ENCODE assay signal across 15 cellular contexts in genomic region chr2:31258351-31258750, GRCh38. TPM values are rescaled to one million over a fixed set of nuclear protein-coding genes. Genes with fewer than 3 reads are reported as not detected.
A peak's percentile ranks its signal among the peaks of the same experiment; 100 is the strongest.
DNase-seq lines count a peak whose midpoint lies in the region; ATAC-seq lines count a peak whose summit lies in the region.
"Had no signal": no experiment of that assay in that cellular context is flagged by ENCODE, and none has a peak within 500 bp of the region (broad histone marks: within the 10 kb centered on the region; RNA-seq: fewer than 3 reads in every experiment).

No MANE protein-coding gene starts in this region.

- peaks cover 63% of the 10 kb centered on the region for H3K4me1 Mint-ChIP-seq in stimulated activated memory B cell treated with anti-CD40 and anti-IgM and Interleukin-4, amounts not matched to agents 10 μg/mL and 1 μg/mL and 100 μg/mL, for 72 hours
- H3K4me1 Mint-ChIP-seq: natural killer cell had no signal

- peak overlapping the region; percentile 88 for H3K27ac Mint-ChIP-seq in stimulated activated memory B cell treated with anti-CD40 and anti-IgM and Interleukin-4, amounts not matched to agents 10 μg/mL and 1 μg/mL and 100 μg/mL, for 72 hours
- H3K27ac Mint-ChIP-seq in activated naive CD4-positive, alpha-beta T cell treated with anti-CD3 and anti-CD28 coated beads, Interleukin-2, amount 50 U/mL, for 72 hours: no peak overlapping the region
- H3K27ac Mint-ChIP-seq: GM23338, natural killer cell had no signal

- H3K4me3 Mint-ChIP-seq in stimulated activated memory B cell treated with anti-CD40 and anti-IgM and Interleukin-4, amounts not matched to agents 10 μg/mL and 1 μg/mL and 100 μg/mL, for 72 hours: peak overlapping the region; percentile 75
- H3K4me3 Mint-ChIP-seq: GM23338, natural killer cell had no signal

- ATAC-seq in GM19023 (IDR thresholded peaks at IDR 0.05; ENCODE audit: unreplicated experiment) (peak; percentile 38), GM21723 (IDR thresholded peaks at IDR 0.05; ENCODE audit: unreplicated experiment) (peak; percentile 48), HG03280 (IDR thresholded peaks at IDR 0.05; ENCODE audit: unreplicated experiment) (peak; percentile 44)
- ATAC-seq in stimulated activated memory B cell treated with anti-CD40 and anti-IgM and Interleukin-4, amounts not matched to agents 10 μg/mL and 1 μg/mL and 100 μg/mL, for 72 hours: peak; percentile 73
- ATAC-seq in activated naive CD4-positive, alpha-beta T cell treated with anti-CD3 and anti-CD28 coated beads, Interleukin-2, amount 50 U/mL, for 72 hours: no peak
- ATAC-seq: GM23338, natural killer cell, PC-3 had no signal

- DNase-seq in NCI-H226 (no peak), cortex of kidney (lab: John Stamatoyannopoulos, UW) (no peak)
- DNase-seq in activated naive CD4-positive, alpha-beta T cell treated with anti-CD3 and anti-CD28 coated beads, Interleukin-2, amount 50 U/mL, for 72 hours (ENCODE audit: low spot score in 2 of 2): no peak
- DNase-seq: Calu3, caudate nucleus, natural killer cell, NCI-H2171, PC-3, sigmoid colon, testis had no signal

- H3K27me3 Mint-ChIP-seq in stimulated activated memory B cell treated with anti-CD40 and anti-IgM and Interleukin-4, amounts not matched to agents 10 μg/mL and 1 μg/mL and 100 μg/mL, for 72 hours: no peaks in the 10 kb centered on the region

- H3K36me3 Mint-ChIP-seq in stimulated activated memory B cell treated with anti-CD40 and anti-IgM and Interleukin-4, amounts not matched to agents 10 μg/mL and 1 μg/mL and 100 μg/mL, for 72 hours: peaks cover 28% of the 10 kb centered on the region
- H3K36me3 Mint-ChIP-seq in activated naive CD4-positive, alpha-beta T cell treated with anti-CD3 and anti-CD28 coated beads, Interleukin-2, amount 50 U/mL, for 72 hours: no peaks in the 10 kb centered on the region
- H3K36me3 Mint-ChIP-seq: natural killer cell had no signal

- no peaks in the 10 kb centered on the region for H3K9me3 Mint-ChIP-seq in stimulated activated memory B cell treated with anti-CD40 and anti-IgM and Interleukin-4, amounts not matched to agents 10 μg/mL and 1 μg/mL and 100 μg/mL, for 72 hours
- no peaks in the 10 kb centered on the region for H3K9me3 Mint-ChIP-seq in activated naive CD4-positive, alpha-beta T cell treated with anti-CD3 and anti-CD28 coated beads, Interleukin-2, amount 50 U/mL, for 72 hours
- H3K9me3 Mint-ChIP-seq: GM23338, natural killer cell had no signal

RNA-seq across cellular contexts. Expression of gene EHD3, which starts 24.4 kb away (rescaled TPM):
- 1 to 10 TPM in 1 of 2 donors, under 1 TPM in 1; 0.48 to 1.9 TPM for total RNA-seq in activated naive CD4-positive, alpha-beta T cell treated with anti-CD3 and anti-CD28 coated beads, Interleukin-2, amount 50 U/mL, for 72 hours

RNA-seq across cellular contexts. Expression of gene CAPN14, which starts 41.0 kb away (rescaled TPM):
- 1 to 10 TPM; 1.0 to 1.2 TPM for total RNA-seq in activated naive CD4-positive, alpha-beta T cell treated with anti-CD3 and anti-CD28 coated beads, Interleukin-2, amount 50 U/mL, for 72 hours
- total RNA-seq: GM23338, PC-3 had no signal

Comparison
In these comparisons a context has a peak if more than half of its experiments do, and no peak if none do; other contexts are left out.
1. ATAC-seq: peak in GM19023 (single experiment), GM21723 (single experiment), HG03280 (single experiment) and stimulated activated memory B cell treated with anti-CD40 and anti-IgM and Interleukin-4, amounts not matched to agents 10 μg/mL and 1 μg/mL and 100 μg/mL, for 72 hours (single experiment); none in activated naive CD4-positive, alpha-beta T cell treated with anti-CD3 and anti-CD28 coated beads, Interleukin-2, amount 50 U/mL, for 72 hours (0 of 2).